In genomic region chr5:134465856-134466240, GRCh38 we compare ENCODE assay signal across 8 cellular contexts. TPM values are rescaled to one million over a fixed set of nuclear protein-coding genes. Genes with fewer than 3 reads are reported as not detected.
DNase-seq lines count a peak whose midpoint lies in the region; ATAC-seq and TF ChIP-seq lines count a peak whose summit lies in the region.

No MANE protein-coding gene starts in this region.

- H3K36me3 ChIP-seq in colonic mucosa, result no peaks in the 10 kb centered on the region

- peak overlapping the region; percentile 99 for H3K27ac ChIP-seq in colonic mucosa
- peak overlapping the region; percentile 98 for H3K27ac ChIP-seq in layer of hippocampus (ENCODE audit: low read depth, low read length)

- ATAC-seq in HG02798 (IDR thresholded peaks at IDR 0.05; ENCODE audit: poor library complexity, unreplicated experiment), result peak; percentile 86
- ATAC-seq in activated CD4-positive, CD25-positive, alpha-beta regulatory T cell treated with anti-CD3 and anti-CD28 coated beads, Interleukin-2, amount 50 U/mL, for 24 hours, result peak; percentile 75 to 79

- H3K27me3 ChIP-seq in colonic mucosa (no peaks in the 10 kb centered on the region), layer of hippocampus (ENCODE audit: control insufficient read depth, insufficient read depth, low read length) (no peaks in the 10 kb centered on the region)

- peak overlapping the region; percentile 78 to 81 for H3K9ac ChIP-seq in colonic mucosa (ENCODE audit: low read depth in 2 of 2, low read length in 2 of 2)

- intact Hi-C loops in colonic mucosa (cut with DNase I), result loop anchor here (5.0 to 10.0 kb wide), 2 partner anchors 36 to 51 kb away; partner anchors contain the start of gene CDKN2AIPNL

- H3K9me3 ChIP-seq in colonic mucosa, result no peaks in the 10 kb centered on the region

- DNase-seq in NCI-H2107 (lab: John Stamatoyannopoulos, UW), result peak; percentile 14
- DNase-seq in NCI-H2107 treated with DMSO at 0.1 percent for 48 hours (lab: John Stamatoyannopoulos, UW; ENCODE audit: unreplicated experiment), result no peak
- peak; percentile 30 for DNase-seq in NCI-H2029 treated with DMSO at 0.1 percent for 48 hours (lab: John Stamatoyannopoulos, UW)
- DNase-seq in colonic mucosa, result peak; percentile 93
- DNase-seq in stimulated activated CD4-positive, alpha-beta T cell treated with anti-CD3 and anti-CD28 coated beads, Interleukin-2, amount 100 ng/mL, for 24 hours, result peak; percentile 61 to 72

- peak overlapping the region; percentile 42 for H3K4me3 ChIP-seq in colonic mucosa

- TF ChIP-seq CTCF in colonic mucosa (IDR thresholded peaks at IDR 0.05), result no peak

- peaks cover 16% of the 10 kb centered on the region for H3K4me1 ChIP-seq in colonic mucosa

RNA-seq across cellular contexts. Expression of gene CDKN2AIPNL, which starts 54.2 kb away (rescaled TPM):
- 10 to 100 TPM; 14.5 to 26.3 TPM for total RNA-seq in colonic mucosa

RNA-seq across cellular contexts. Expression of gene JADE2, which starts 59.6 kb away (rescaled TPM):
- 10 to 100 TPM; 24.1 to 33.3 TPM for total RNA-seq in colonic mucosa
